ENCODE assay signal across 19 cellular contexts in the genomic region with DNA sequence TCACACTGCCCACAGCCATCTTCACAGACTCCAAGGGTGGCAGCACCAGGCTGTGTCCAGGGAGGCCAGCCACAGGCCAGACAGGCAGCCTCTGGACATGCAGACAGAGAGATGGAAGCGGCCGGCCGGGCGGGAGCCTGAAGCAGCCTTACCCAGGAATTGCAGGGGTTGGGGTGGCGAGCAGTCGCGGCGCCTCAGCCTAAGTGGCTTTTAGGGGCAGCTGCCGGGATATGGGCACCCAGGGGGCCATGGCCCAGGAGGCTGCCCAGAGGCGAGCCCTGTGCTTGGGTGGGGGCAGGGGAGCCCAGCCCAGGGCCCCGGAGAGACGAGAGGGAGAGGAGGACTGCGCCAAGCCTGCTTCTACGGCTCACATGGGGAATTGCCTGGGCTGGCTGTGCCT. TPM values are rescaled to one million over a fixed set of nuclear protein-coding genes. Genes with fewer than 3 reads are reported as not detected.
DNase-seq lines count a peak whose midpoint lies in the region; ATAC-seq, FAIRE-seq and TF ChIP-seq lines count a peak whose summit lies in the region.
"Had no signal": no experiment of that assay in that cellular context is flagged by ENCODE, and none has a peak within 500 bp of the region (broad histone marks: within the 10 kb centered on the region; RNA-seq: fewer than 3 reads in every experiment).

No MANE protein-coding gene starts in this region.

- ATAC-seq in heart right ventricle (no peak), HepG2 (peak; percentile 38), upper lobe of left lung (ENCODE audit: low FRiP score in 2 of 2) (no peak)
- ATAC-seq in activated naive CD4-positive, alpha-beta T cell treated with anti-CD3 and anti-CD28 coated beads, Interleukin-2, amount 50 U/mL, for 72 hours: no peak
- ATAC-seq: CD8-positive, alpha-beta T cell; right cardiac atrium had no signal

- H3K4me3 ChIP-seq in heart right ventricle (peak overlapping the region in 4 of 10 donors; percentile 78 to 94 (median 85)), HepG2 (replicated peaks in 1 of 3; ENCODE audit: insufficient read depth in 1 of 3, low read depth in 2 of 3, low read length in 3 of 3) (peak overlapping the region; percentile 45 to 79 (median 58); a peak in 5 of 6 replicates), upper lobe of left lung (peak overlapping the region in 1 of 4 donors; percentile 83)
- H3K4me3 ChIP-seq: hepatocyte had no signal

- BruUV-seq in HepG2 (replicated peaks; lab: Mats Ljungman, UMichigan): no TSS peak

- TF ChIP-seq CTCF in heart right ventricle (IDR thresholded peaks at IDR 0.05): no peak
- TF ChIP-seq CTCF in HepG2 (CRISPR knock-in tag; IDR thresholded peaks at IDR 0.05): no peak
- TF ChIP-seq CTCF in upper lobe of left lung (IDR thresholded peaks at IDR 0.05): no peak

- CTCF ChIA-PET in HepG2 (lab: Yijun Ruan, JAX; ENCODE audit: low intra/inter-chr PET ratio, low total read pairs): no interaction called here

- DNase-seq in heart right ventricle (no peak), cardiac septum (ENCODE audit: low spot score) (no peak), HepG2 (ENCODE audit: low spot score) (no peak), upper lobe of left lung (peak in 1 of 2 donors; percentile 85), superior temporal gyrus (ENCODE audit: extremely low spot score) (no peak)
- DNase-seq in activated naive CD4-positive, alpha-beta T cell treated with anti-CD3 and anti-CD28 coated beads, Interleukin-2, amount 50 U/mL, for 72 hours (ENCODE audit: low spot score in 2 of 2): no peak
- DNase-seq: activated CD4-positive, alpha-beta T cell treated with anti-CD3 and anti-CD28 coated beads, Interleukin-2, amount 50 U/mL, for 48 hours; activated T-cell treated with anti-CD3 and anti-CD28 coated beads, Interleukin-2, amount 50 U/mL, for 48 hours; adrenal gland; CD8-positive, alpha-beta T cell; central memory CD4-positive, alpha-beta T cell; DND-41; effector memory CD4-positive, alpha-beta T cell; islet precursor cell; mesendoderm; occipital lobe; Peyer's patch had no signal

- no peak for TF ChIP-seq POLR2A in HepG2 (IDR thresholded peaks at IDR 0.05; ENCODE audit: insufficient read depth in 1 of 2, low read depth in 2 of 2, low read length in 2 of 2)
- no peak for TF ChIP-seq POLR2A in upper lobe of left lung (IDR thresholded peaks at IDR 0.05)

- H3K36me3 ChIP-seq in heart right ventricle (peaks cover 0 to 11% (median 0%) of the 10 kb centered on the region in 9 donors), HepG2 (replicated peaks in 1 of 2; ENCODE audit: control insufficient read depth in 1 of 2, insufficient read depth in 2 of 2, low read length in 2 of 2) (no peaks in the 10 kb centered on the region), upper lobe of left lung (peaks cover 0 to 10% (median 0%) of the 10 kb centered on the region in 4 donors)
- H3K36me3 ChIP-seq: adrenal gland, Peyer's patch had no signal

- WGBS in heart right ventricle, 2 donors: 91 to 93% methylated on average over 14 of the region's 14 CpGs
- WGBS in HepG2 (ENCODE audit: low lambda C conversion rate): 29% methylated on average over 4 of the region's 14 CpGs
- WGBS in upper lobe of left lung, 2 donors: 92 to 95% methylated on average over 14 of the region's 14 CpGs

- H4K20me1 ChIP-seq in HepG2 (ENCODE audit: insufficient read depth, low read length): 0 out of 2 replicates have a peak, but pooled peaks cover 7% of the 10 kb centered on the region

- intact Hi-C loops in heart right ventricle (cut with DNase I) (loop anchor here in 1 of 10 donors (10.0 kb wide), 2 partner anchors 60 to 230 kb away; a partner anchor contains a TSS), cardiac septum (cut with DNase I) (loop anchor here (10.0 kb wide), 1 partner anchor 480 kb away; no protein-coding TSS in a partner anchor), HepG2 (cut with micrococcal nuclease; ENCODE audit: unreplicated experiment) (no loop called here)

- peak overlapping the region in 1 of 2 donors; percentile 41 for H3K27ac Mint-ChIP-seq in activated naive CD4-positive, alpha-beta T cell treated with anti-CD3 and anti-CD28 coated beads, Interleukin-2, amount 50 U/mL, for 72 hours
- H3K27ac Mint-ChIP-seq: CD8-positive, alpha-beta T cell had no signal

- H3K36me3 Mint-ChIP-seq in activated naive CD4-positive, alpha-beta T cell treated with anti-CD3 and anti-CD28 coated beads, Interleukin-2, amount 50 U/mL, for 72 hours: no peaks in the 10 kb centered on the region
- H3K36me3 Mint-ChIP-seq: CD8-positive, alpha-beta T cell had no signal

- H3K9ac ChIP-seq in HepG2 (ENCODE audit: insufficient read depth, low read depth, low read length): peak overlapping the region; percentile 60; the same call in 1 of the 2 replicates

- H3K9me3 Mint-ChIP-seq in activated naive CD4-positive, alpha-beta T cell treated with anti-CD3 and anti-CD28 coated beads, Interleukin-2, amount 50 U/mL, for 72 hours: no peaks in the 10 kb centered on the region
- H3K9me3 Mint-ChIP-seq: CD8-positive, alpha-beta T cell had no signal

- FAIRE-seq in HepG2 (lab: Jason Lieb, UNC): no peak

- H3K79me2 ChIP-seq in HepG2 (ENCODE audit: insufficient read depth, low read length): peaks cover 3% of the 10 kb centered on the region

- POLR2A ChIA-PET in HepG2 (lab: Yijun Ruan, JAX): interaction anchor here (1.0 to 6.2 kb wide), 5 partner anchors 9 to 130 kb away, joined by 3 to 62 read pairs (median 6); a partner anchor contains a TSS

- H3K9me3 ChIP-seq in heart right ventricle (no peaks in the 10 kb centered on the region), HepG2 (ENCODE audit: low read length) (no peaks in the 10 kb centered on the region), upper lobe of left lung (no peaks in the 10 kb centered on the region)
- H3K9me3 ChIP-seq: adrenal gland, Peyer's patch had no signal

- TF ChIP-seq EP300 in HepG2 (IDR thresholded peaks at IDR 0.05; ENCODE audit: low read depth in 2 of 2, low read length in 2 of 2): no peak
- no peak for TF ChIP-seq EP300 in HepG2 (CRISPR knock-in tag; IDR thresholded peaks at IDR 0.05; ENCODE audit: borderline replicate concordance)
- no peak for TF ChIP-seq EP300 in upper lobe of left lung (IDR thresholded peaks at IDR 0.05)

- peak overlapping the region in 7 of 10 donors; percentile 35 to 98 (median 89) for H3K27ac ChIP-seq in heart right ventricle
- H3K27ac ChIP-seq in HepG2 (ENCODE audit: extremely low read length, insufficient read depth, low read length): no peak overlapping the region
- peak overlapping the region; percentile 38 to 95 (median 79) for H3K27ac ChIP-seq in upper lobe of left lung
- H3K27ac ChIP-seq: adrenal gland, hepatocyte had no signal

- in situ Hi-C loops in HepG2 (cut with HindIII; ENCODE audit: extremely low pct_ligation_motif_present, low pct_unique_long_range_greater_than_20kb): no loop called here

- H3K4me1 ChIP-seq in heart right ventricle (peaks cover 22 to 79% (median 60%) of the 10 kb centered on the region in 9 donors), HepG2 (ENCODE audit: insufficient read depth, low read length) (peaks cover 64% of the 10 kb centered on the region), upper lobe of left lung (peaks cover 54 to 78% (median 62%) of the 10 kb centered on the region in 4 donors)

- peak overlapping the region; percentile 81 for H3K4me2 ChIP-seq in HepG2 (ENCODE audit: low read depth, low read length)

- H2AFZ ChIP-seq in HepG2 (ENCODE audit: low read length): no peak overlapping the region
- H2AFZ ChIP-seq: hepatocyte had no signal

- H3K27me3 ChIP-seq in heart right ventricle: peaks cover 3 to 54% (median 16%) of the 10 kb centered on the region in 7 donors
- H3K27me3 ChIP-seq in HepG2 (ENCODE audit: control insufficient read depth in 1 of 2, insufficient read depth in 2 of 2, low read length in 2 of 2): peaks cover 1 to 15% of the 10 kb centered on the region in 2 experiments; a peak in 2 of 5 replicates
- peaks cover 0 to 15% (median 9%) of the 10 kb centered on the region in 4 donors for H3K27me3 ChIP-seq in upper lobe of left lung

- no peak for TF ChIP-seq RAD21 in HepG2 (CRISPR knock-in tag; IDR thresholded peaks at IDR 0.05)

RNA-seq across cellular contexts. Expression of a gene that starts 1.5 kb away (rescaled TPM):
- total RNA-seq in heart right ventricle (100 to 1,000 TPM in 9 of 10 donors, 10 to 100 TPM in 1; 94.3 to 429 (median 146) TPM), cardiac septum (183 TPM), HepG2 (2016; rRNA removed; fragmentation: Illumina TruSeq; extraction: Trizol) (15.8 and 23.7 TPM in 2 replicates), upper lobe of left lung (100 to 1,000 TPM; 131 to 604 (median 283) TPM)
- polyA plus RNA-seq in heart right ventricle (100 to 1,000 TPM; 314 to 640 TPM), HepG2 (2011; rRNA removed) (39.3 and 47.2 TPM in 2 replicates)
- 17.2 and 21.7 TPM in 2 replicates for total RNA-seq in HepG2 (2016; cell fraction: cytosol; rRNA removed; fragmentation: Illumina TruSeq; extraction: Trizol; ENCODE audit: low read depth)
- total RNA-seq in HepG2 (2016; cell fraction: insoluble cytoplasmic fraction; rRNA removed; fragmentation: Illumina TruSeq; extraction: Trizol): 14.8 and 26.0 TPM in 2 replicates
- 42.5 and 44.6 TPM in 2 replicates for total RNA-seq in HepG2 (2016; cell fraction: membrane; rRNA removed; fragmentation: Illumina TruSeq; extraction: Trizol)
- 14.4 and 15.0 TPM in 2 replicates for total RNA-seq in HepG2 (2016; cell fraction: nucleus; rRNA removed; fragmentation: Illumina TruSeq; extraction: Trizol)
- 28.8 and 54.4 TPM in 2 replicates for polyA plus RNA-seq in HepG2 (2011; cell fraction: cytosol; rRNA removed)
- polyA plus RNA-seq in HepG2 (2011; cell fraction: nucleus; rRNA removed): 94.7 and 105 TPM in 2 replicates
- polyA plus RNA-seq in HepG2 (2012): 25.8 and 38.7 TPM in 2 replicates
- 54.0 and 63.1 TPM in 2 replicates for polyA plus RNA-seq in HepG2 (2016; cell fraction: cytosol; fragmentation: Illumina TruSeq; extraction: Trizol; ENCODE audit: low read depth)
- polyA plus RNA-seq in HepG2 (2016; cell fraction: insoluble cytoplasmic fraction; fragmentation: Illumina TruSeq; extraction: Trizol; ENCODE audit: low read depth): 37.8 and 52.2 TPM in 2 replicates
- 72.6 and 84.9 TPM in 2 replicates for polyA plus RNA-seq in HepG2 (2016; cell fraction: membrane; fragmentation: Illumina TruSeq; extraction: Trizol; ENCODE audit: low read depth)
- 53.4 and 59.6 TPM in 2 replicates for polyA plus RNA-seq in HepG2 (2016; cell fraction: nucleus; fragmentation: Illumina TruSeq; extraction: Trizol; ENCODE audit: insufficient read depth, low read depth)
- polyA minus RNA-seq in HepG2 (2011; rRNA and poly(A)+ RNA removed; ENCODE audit: low replicate concordance): 6.8 and 36.4 TPM in 2 replicates
- polyA minus RNA-seq in HepG2 (2011; cell fraction: cytosol; rRNA and poly(A)+ RNA removed): 24.4 and 28.2 TPM in 2 replicates
- polyA minus RNA-seq in HepG2 (2011; cell fraction: nucleus; rRNA and poly(A)+ RNA removed): 13.3 and 13.8 TPM in 2 replicates
- total RNA-seq in activated naive CD4-positive, alpha-beta T cell treated with anti-CD3 and anti-CD28 coated beads, Interleukin-2, amount 50 U/mL, for 72 hours: 1 to 10 TPM in 1 of 2 donors, under 1 TPM in 1; 0.82 to 3.7 TPM

RNA-seq across cellular contexts. Expression of a gene that starts 5.7 kb away (rescaled TPM):
- total RNA-seq in heart right ventricle: under 1 TPM in 1 of 10 donors, not detected in 9; 0.39 TPM
- polyA plus RNA-seq in heart right ventricle: under 1 TPM in 1 of 2 donors, not detected in 1; 0.54 TPM
- total RNA-seq in cardiac septum: not detected
- total RNA-seq in HepG2 (2016; rRNA removed; fragmentation: Illumina TruSeq; extraction: Trizol): 0.97 TPM in 1 of 2 replicates, not detected in the other
- total RNA-seq in HepG2 (2016; cell fraction: cytosol; rRNA removed; fragmentation: Illumina TruSeq; extraction: Trizol; ENCODE audit: low read depth): 1.1 and 2.6 TPM in 2 replicates
- 0.87 TPM in 1 of 2 replicates, not detected in the other for total RNA-seq in HepG2 (2016; cell fraction: insoluble cytoplasmic fraction; rRNA removed; fragmentation: Illumina TruSeq; extraction: Trizol)
- total RNA-seq in HepG2 (2016; cell fraction: membrane; rRNA removed; fragmentation: Illumina TruSeq; extraction: Trizol): 0.71 and 0.79 TPM in 2 replicates
- not detected in 2 replicates for total RNA-seq in HepG2 (2016; cell fraction: nucleus; rRNA removed; fragmentation: Illumina TruSeq; extraction: Trizol)
- polyA plus RNA-seq in HepG2 (2011; rRNA removed): 0.24 and 0.25 TPM in 2 replicates
- polyA plus RNA-seq in HepG2 (2011; cell fraction: cytosol; rRNA removed): 0.50 and 0.85 TPM in 2 replicates
- polyA plus RNA-seq in HepG2 (2011; cell fraction: nucleus; rRNA removed): 1.1 and 1.2 TPM in 2 replicates
- 0.82 and 1.4 TPM in 2 replicates for polyA plus RNA-seq in HepG2 (2012)
- polyA plus RNA-seq in HepG2 (2016; cell fraction: cytosol; fragmentation: Illumina TruSeq; extraction: Trizol; ENCODE audit: low read depth): 0.87 and 1.2 TPM in 2 replicates
- 0.61 and 0.63 TPM in 2 replicates for polyA plus RNA-seq in HepG2 (2016; cell fraction: insoluble cytoplasmic fraction; fragmentation: Illumina TruSeq; extraction: Trizol; ENCODE audit: low read depth)
- 0.42 and 0.81 TPM in 2 replicates for polyA plus RNA-seq in HepG2 (2016; cell fraction: membrane; fragmentation: Illumina TruSeq; extraction: Trizol; ENCODE audit: low read depth)
- polyA plus RNA-seq in HepG2 (2016; cell fraction: nucleus; fragmentation: Illumina TruSeq; extraction: Trizol; ENCODE audit: insufficient read depth, low read depth): 0.85 and 2.0 TPM in 2 replicates
- 0.21 TPM in 1 of 2 replicates, not detected in the other for polyA minus RNA-seq in HepG2 (2011; rRNA and poly(A)+ RNA removed; ENCODE audit: low replicate concordance)
- polyA minus RNA-seq in HepG2 (2011; cell fraction: cytosol; rRNA and poly(A)+ RNA removed): 3.4 TPM in 1 of 2 replicates, not detected in the other
- polyA minus RNA-seq in HepG2 (2011; cell fraction: nucleus; rRNA and poly(A)+ RNA removed): 0.50 TPM in 1 of 2 replicates, not detected in the other
- under 1 TPM in 2 of 6 donors, not detected in 4; 0.67 to 0.80 TPM for total RNA-seq in upper lobe of left lung
- total RNA-seq in activated naive CD4-positive, alpha-beta T cell treated with anti-CD3 and anti-CD28 coated beads, Interleukin-2, amount 50 U/mL, for 72 hours: 1 to 10 TPM in 1 of 2 donors, under 1 TPM in 1; 0.61 to 4.6 TPM
- total RNA-seq: CD8-positive, alpha-beta T cell; occipital lobe; right cardiac atrium had no signal
- polyA plus RNA-seq: right cardiac atrium had no signal

RNA-seq across cellular contexts. Expression of a gene that starts 15.6 kb away (rescaled TPM):
- 10 to 100 TPM in 9 of 10 donors, 1 to 10 TPM in 1; 9.5 to 24.7 (median 14.2) TPM for total RNA-seq in heart right ventricle
- 10 to 100 TPM; 12.6 to 25.3 TPM for polyA plus RNA-seq in heart right ventricle
- 21.9 TPM for total RNA-seq in cardiac septum
- 9.5 and 13.5 TPM in 2 replicates for total RNA-seq in HepG2 (2016; rRNA removed; fragmentation: Illumina TruSeq; extraction: Trizol)
- total RNA-seq in HepG2 (2016; cell fraction: cytosol; rRNA removed; fragmentation: Illumina TruSeq; extraction: Trizol; ENCODE audit: low read depth): 7.8 and 8.6 TPM in 2 replicates
- 6.1 and 14.0 TPM in 2 replicates for total RNA-seq in HepG2 (2016; cell fraction: insoluble cytoplasmic fraction; rRNA removed; fragmentation: Illumina TruSeq; extraction: Trizol)
- 8.0 and 9.4 TPM in 2 replicates for total RNA-seq in HepG2 (2016; cell fraction: membrane; rRNA removed; fragmentation: Illumina TruSeq; extraction: Trizol)
- 15.2 and 16.0 TPM in 2 replicates for total RNA-seq in HepG2 (2016; cell fraction: nucleus; rRNA removed; fragmentation: Illumina TruSeq; extraction: Trizol)
- 14.2 and 17.6 TPM in 2 replicates for polyA plus RNA-seq in HepG2 (2011; rRNA removed)
- polyA plus RNA-seq in HepG2 (2011; cell fraction: cytosol; rRNA removed): 10.9 and 19.8 TPM in 2 replicates
- polyA plus RNA-seq in HepG2 (2011; cell fraction: nucleus; rRNA removed): 80.6 and 103 TPM in 2 replicates
- 6.9 and 11.3 TPM in 2 replicates for polyA plus RNA-seq in HepG2 (2012)
- polyA plus RNA-seq in HepG2 (2016; cell fraction: cytosol; fragmentation: Illumina TruSeq; extraction: Trizol; ENCODE audit: low read depth): 4.2 and 5.0 TPM in 2 replicates
- 14.5 and 15.5 TPM in 2 replicates for polyA plus RNA-seq in HepG2 (2016; cell fraction: insoluble cytoplasmic fraction; fragmentation: Illumina TruSeq; extraction: Trizol; ENCODE audit: low read depth)
- polyA plus RNA-seq in HepG2 (2016; cell fraction: membrane; fragmentation: Illumina TruSeq; extraction: Trizol; ENCODE audit: low read depth): 8.5 and 11.6 TPM in 2 replicates
- 58.7 and 59.3 TPM in 2 replicates for polyA plus RNA-seq in HepG2 (2016; cell fraction: nucleus; fragmentation: Illumina TruSeq; extraction: Trizol; ENCODE audit: insufficient read depth, low read depth)
- 25.2 and 28.9 TPM in 2 replicates for polyA minus RNA-seq in HepG2 (2011; rRNA and poly(A)+ RNA removed; ENCODE audit: low replicate concordance)
- 12.5 and 18.7 TPM in 2 replicates for polyA minus RNA-seq in HepG2 (2011; cell fraction: cytosol; rRNA and poly(A)+ RNA removed)
- 12.6 and 18.4 TPM in 2 replicates for polyA minus RNA-seq in HepG2 (2011; cell fraction: nucleus; rRNA and poly(A)+ RNA removed)
- 10 to 100 TPM; 20.1 to 62.8 (median 41.7) TPM for total RNA-seq in upper lobe of left lung
- 10 to 100 TPM; 72.2 to 87.9 TPM for total RNA-seq in activated naive CD4-positive, alpha-beta T cell treated with anti-CD3 and anti-CD28 coated beads, Interleukin-2, amount 50 U/mL, for 72 hours

RNA-seq across cellular contexts. Expression of a gene that starts 22.4 kb away (rescaled TPM):
- total RNA-seq in heart right ventricle (10 to 100 TPM in 8 of 10 donors, 1 to 10 TPM in 2; 9.8 to 24.9 (median 12.3) TPM), cardiac septum (10.4 TPM), HepG2 (2016; rRNA removed; fragmentation: Illumina TruSeq; extraction: Trizol) (64.8 and 64.9 TPM in 2 replicates), upper lobe of left lung (10 to 100 TPM; 17.8 to 43.6 (median 28.8) TPM)
- polyA plus RNA-seq in heart right ventricle (10 to 100 TPM; 16.1 to 51.9 TPM), HepG2 (2011; rRNA removed) (47.5 and 55.6 TPM in 2 replicates)
- total RNA-seq in HepG2 (2016; cell fraction: cytosol; rRNA removed; fragmentation: Illumina TruSeq; extraction: Trizol; ENCODE audit: low read depth): 24.9 and 26.2 TPM in 2 replicates
- 69.4 and 70.6 TPM in 2 replicates for total RNA-seq in HepG2 (2016; cell fraction: insoluble cytoplasmic fraction; rRNA removed; fragmentation: Illumina TruSeq; extraction: Trizol)
- 25.2 and 29.9 TPM in 2 replicates for total RNA-seq in HepG2 (2016; cell fraction: membrane; rRNA removed; fragmentation: Illumina TruSeq; extraction: Trizol)
- 22.8 and 26.0 TPM in 2 replicates for total RNA-seq in HepG2 (2016; cell fraction: nucleus; rRNA removed; fragmentation: Illumina TruSeq; extraction: Trizol)
- 63.4 and 112 TPM in 2 replicates for polyA plus RNA-seq in HepG2 (2011; cell fraction: cytosol; rRNA removed)
- polyA plus RNA-seq in HepG2 (2011; cell fraction: nucleus; rRNA removed): 61.1 and 66.7 TPM in 2 replicates
- polyA plus RNA-seq in HepG2 (2012): 19.7 and 24.2 TPM in 2 replicates
- 12.4 and 13.2 TPM in 2 replicates for polyA plus RNA-seq in HepG2 (2016; cell fraction: cytosol; fragmentation: Illumina TruSeq; extraction: Trizol; ENCODE audit: low read depth)
- 43.0 and 46.2 TPM in 2 replicates for polyA plus RNA-seq in HepG2 (2016; cell fraction: insoluble cytoplasmic fraction; fragmentation: Illumina TruSeq; extraction: Trizol; ENCODE audit: low read depth)
- polyA plus RNA-seq in HepG2 (2016; cell fraction: membrane; fragmentation: Illumina TruSeq; extraction: Trizol; ENCODE audit: low read depth): 15.6 and 17.1 TPM in 2 replicates
- 42.8 and 44.9 TPM in 2 replicates for polyA plus RNA-seq in HepG2 (2016; cell fraction: nucleus; fragmentation: Illumina TruSeq; extraction: Trizol; ENCODE audit: insufficient read depth, low read depth)
- 25.8 and 50.8 TPM in 2 replicates for polyA minus RNA-seq in HepG2 (2011; rRNA and poly(A)+ RNA removed; ENCODE audit: low replicate concordance)
- 24.2 and 32.7 TPM in 2 replicates for polyA minus RNA-seq in HepG2 (2011; cell fraction: cytosol; rRNA and poly(A)+ RNA removed)
- polyA minus RNA-seq in HepG2 (2011; cell fraction: nucleus; rRNA and poly(A)+ RNA removed): 9.3 and 11.6 TPM in 2 replicates
- 10 to 100 TPM; 21.6 to 25.3 TPM for total RNA-seq in activated naive CD4-positive, alpha-beta T cell treated with anti-CD3 and anti-CD28 coated beads, Interleukin-2, amount 50 U/mL, for 72 hours

RNA-seq across cellular contexts. Expression of a gene that starts 22.5 kb away (rescaled TPM):
- total RNA-seq in heart right ventricle (10 to 100 TPM; 54.7 to 87.0 (median 71.5) TPM), cardiac septum (73.3 TPM), HepG2 (2016; rRNA removed; fragmentation: Illumina TruSeq; extraction: Trizol) (10.3 and 19.6 TPM in 2 replicates), upper lobe of left lung (100 to 1,000 TPM in 4 of 6 donors, 10 to 100 TPM in 2; 47.3 to 296 (median 118) TPM)
- polyA plus RNA-seq in heart right ventricle (10 to 100 TPM; 28.8 to 83.3 TPM), HepG2 (2011; rRNA removed) (40.4 and 44.6 TPM in 2 replicates)
- total RNA-seq in HepG2 (2016; cell fraction: cytosol; rRNA removed; fragmentation: Illumina TruSeq; extraction: Trizol; ENCODE audit: low read depth): 13.6 and 17.2 TPM in 2 replicates
- total RNA-seq in HepG2 (2016; cell fraction: insoluble cytoplasmic fraction; rRNA removed; fragmentation: Illumina TruSeq; extraction: Trizol): 7.7 and 19.6 TPM in 2 replicates
- total RNA-seq in HepG2 (2016; cell fraction: membrane; rRNA removed; fragmentation: Illumina TruSeq; extraction: Trizol): 13.2 and 13.3 TPM in 2 replicates
- total RNA-seq in HepG2 (2016; cell fraction: nucleus; rRNA removed; fragmentation: Illumina TruSeq; extraction: Trizol): 21.2 and 34.7 TPM in 2 replicates
- 13.0 and 19.7 TPM in 2 replicates for polyA plus RNA-seq in HepG2 (2011; cell fraction: cytosol; rRNA removed)
- polyA plus RNA-seq in HepG2 (2011; cell fraction: nucleus; rRNA removed): 352 and 473 TPM in 2 replicates
- 50.1 and 57.0 TPM in 2 replicates for polyA plus RNA-seq in HepG2 (2012)
- 2.9 and 4.1 TPM in 2 replicates for polyA plus RNA-seq in HepG2 (2016; cell fraction: cytosol; fragmentation: Illumina TruSeq; extraction: Trizol; ENCODE audit: low read depth)
- polyA plus RNA-seq in HepG2 (2016; cell fraction: insoluble cytoplasmic fraction; fragmentation: Illumina TruSeq; extraction: Trizol; ENCODE audit: low read depth): 13.2 and 17.7 TPM in 2 replicates
- polyA plus RNA-seq in HepG2 (2016; cell fraction: membrane; fragmentation: Illumina TruSeq; extraction: Trizol; ENCODE audit: low read depth): 5.4 and 5.7 TPM in 2 replicates
- 82.5 and 84.9 TPM in 2 replicates for polyA plus RNA-seq in HepG2 (2016; cell fraction: nucleus; fragmentation: Illumina TruSeq; extraction: Trizol; ENCODE audit: insufficient read depth, low read depth)
- polyA minus RNA-seq in HepG2 (2011; rRNA and poly(A)+ RNA removed; ENCODE audit: low replicate concordance): 69.9 and 84.9 TPM in 2 replicates
- 25.5 and 36.2 TPM in 2 replicates for polyA minus RNA-seq in HepG2 (2011; cell fraction: cytosol; rRNA and poly(A)+ RNA removed)
- polyA minus RNA-seq in HepG2 (2011; cell fraction: nucleus; rRNA and poly(A)+ RNA removed): 59.4 and 61.0 TPM in 2 replicates
- total RNA-seq in activated naive CD4-positive, alpha-beta T cell treated with anti-CD3 and anti-CD28 coated beads, Interleukin-2, amount 50 U/mL, for 72 hours: 100 to 1,000 TPM in 1 of 2 donors, 10 to 100 TPM in 1; 70.5 to 121 TPM
